ENCODE assay signal across 17 cellular contexts in the genomic region with DNA sequence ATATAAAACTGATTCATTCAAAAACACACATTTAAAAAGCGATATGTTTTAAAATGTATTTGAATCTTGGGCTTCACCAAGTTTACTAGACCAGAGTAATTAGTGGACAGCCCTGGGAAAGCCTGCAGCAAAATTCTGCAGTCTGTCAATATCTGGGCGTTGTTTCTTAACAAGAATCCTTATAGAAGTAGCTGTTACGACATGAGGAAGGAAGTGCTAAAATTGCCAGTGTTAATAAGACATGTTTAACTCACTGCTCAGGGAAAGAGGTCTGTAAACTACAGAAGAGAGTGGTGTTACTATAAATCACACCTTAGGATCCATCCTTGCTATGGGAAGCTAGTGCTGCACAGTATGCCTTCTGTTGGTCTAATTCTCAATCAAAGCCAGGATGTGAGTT.
"Had no signal": no experiment of that assay in that cellular context is flagged by ENCODE, and none has a peak within 500 bp of the region (broad histone marks: within the 10 kb centered on the region; RNA-seq: fewer than 3 reads in every experiment).

No MANE protein-coding gene starts in this region.

- H3K27ac Mint-ChIP-seq: activated CD4-positive, alpha-beta memory T cell treated with anti-CD3 and anti-CD28 coated beads for 36 hours; activated naive CD8-positive, alpha-beta T cell; memory B cell; nephron; stimulated activated naive B cell treated with anti-CD40 and anti-IgM and Interleukin-4, amounts not matched to agents 10 μg/mL and 1 μg/mL and 100 μg/mL, for 72 hours had no signal

- H3K4me3 Mint-ChIP-seq: activated CD4-positive, alpha-beta memory T cell treated with anti-CD3 and anti-CD28 coated beads for 36 hours; activated naive CD8-positive, alpha-beta T cell; memory B cell; nephron; stimulated activated naive B cell treated with anti-CD40 and anti-IgM and Interleukin-4, amounts not matched to agents 10 μg/mL and 1 μg/mL and 100 μg/mL, for 72 hours had no signal

- ATAC-seq: activated CD4-positive, CD25-positive, alpha-beta regulatory T cell treated with anti-CD3 and anti-CD28 coated beads, Interleukin-2, amount 50 U/mL, for 24 hours; heart right ventricle; psoas muscle; stimulated activated naive B cell treated with anti-CD40 and anti-IgM and Interleukin-4, amounts not matched to agents 10 μg/mL and 1 μg/mL and 100 μg/mL, for 72 hours had no signal

- FAIRE-seq: endometrium, frontal cortex, islet of Langerhans had no signal

- H3K9me3 Mint-ChIP-seq: activated CD4-positive, alpha-beta memory T cell treated with anti-CD3 and anti-CD28 coated beads for 36 hours; nephron had no signal

- H3K27me3 ChIP-seq: heart right ventricle, sigmoid colon, tibial nerve had no signal

- H3K4me1 ChIP-seq: heart right ventricle, psoas muscle, tibial nerve had no signal

- H3K4me1 Mint-ChIP-seq: memory B cell; stimulated activated naive B cell treated with anti-CD40 and anti-IgM and Interleukin-4, amounts not matched to agents 10 μg/mL and 1 μg/mL and 100 μg/mL, for 72 hours had no signal

- H3K36me3 Mint-ChIP-seq: activated CD4-positive, alpha-beta memory T cell treated with anti-CD3 and anti-CD28 coated beads for 36 hours; activated naive CD8-positive, alpha-beta T cell; memory B cell; stimulated activated naive B cell treated with anti-CD40 and anti-IgM and Interleukin-4, amounts not matched to agents 10 μg/mL and 1 μg/mL and 100 μg/mL, for 72 hours had no signal

- H3K4me3 ChIP-seq: heart right ventricle, psoas muscle, sigmoid colon, tibial nerve had no signal

- H3K27ac ChIP-seq: heart right ventricle, psoas muscle, sigmoid colon, tibial nerve had no signal

- H3K9me3 ChIP-seq: heart right ventricle, psoas muscle, sigmoid colon, tibial nerve had no signal

- H3K27me3 Mint-ChIP-seq: activated CD4-positive, alpha-beta memory T cell treated with anti-CD3 and anti-CD28 coated beads for 36 hours; memory B cell; stimulated activated naive B cell treated with anti-CD40 and anti-IgM and Interleukin-4, amounts not matched to agents 10 μg/mL and 1 μg/mL and 100 μg/mL, for 72 hours had no signal

- DNase-seq: activated CD4-positive, alpha-beta memory T cell treated with anti-CD3 and anti-CD28 coated beads for 36 hours; activated gamma-delta T cell; activated T-cell treated with anti-CD3 and anti-CD28 coated beads, Interleukin-2, amount 50 U/mL, for 48 hours; heart right ventricle; occipital lobe; psoas muscle; sigmoid colon; stimulated activated CD4-positive, alpha-beta T cell treated with anti-CD3 and anti-CD28 coated beads, Interleukin-2, amount 100 ng/mL, for 24 hours; stimulated activated naive B cell treated with anti-CD40 and anti-IgM and Interleukin-4, amounts not matched to agents 10 μg/mL and 1 μg/mL and 100 μg/mL, for 72 hours had no signal

- H3K36me3 ChIP-seq: heart right ventricle, sigmoid colon, tibial nerve had no signal
